In genomic region chr4:22910200-22910599, GRCh38 we compare ENCODE assay signal across 33 cellular contexts.
"Had no signal": no experiment of that assay in that cellular context is flagged by ENCODE, and none has a peak within 500 bp of the region (broad histone marks: within the 10 kb centered on the region; RNA-seq: fewer than 3 reads in every experiment).

No MANE protein-coding gene starts in this region.

- H3K4me3 ChIP-seq: K562, Peyer's patch, SJSA1 had no signal

- H3K4me1 Mint-ChIP-seq: activated B cell treated with CpG ODN at 0.5 μM for 24 hours; activated CD4-positive, alpha-beta memory T cell treated with anti-CD3 and anti-CD28 coated beads, Interleukin-2, amount 10 ng/mL, durations not matched to agents 7 days and 5 days; activated CD8-positive, alpha-beta memory T cell treated with anti-CD3 and anti-CD28 coated beads, Interleukin-2, amount 10 ng/mL, durations not matched to agents 7 days and 5 days; activated naive CD4-positive, alpha-beta T cell treated with anti-CD3 and anti-CD28 coated beads, Interleukin-2, amount 10 ng/mL, durations not matched to agents 7 days and 5 days; activated naive CD8-positive, alpha-beta T cell treated with anti-CD3 and anti-CD28 coated beads, Interleukin-2, amount 50 U/mL, for 24 hours; brain had no signal

- H3K36me3 Mint-ChIP-seq: activated CD8-positive, alpha-beta memory T cell treated with anti-CD3 and anti-CD28 coated beads, Interleukin-2, amount 10 ng/mL, durations not matched to agents 7 days and 5 days; activated naive CD4-positive, alpha-beta T cell treated with anti-CD3 and anti-CD28 coated beads, Interleukin-2, amount 10 ng/mL, durations not matched to agents 7 days and 5 days; activated naive CD8-positive, alpha-beta T cell; brain had no signal

- H3K27me3 ChIP-seq: Peyer's patch, SJSA1 had no signal

- H3K4me1 ChIP-seq: Peyer's patch, SJSA1 had no signal

- H3K4me3 Mint-ChIP-seq: activated B cell treated with CpG ODN at 0.5 μM for 24 hours; activated CD4-positive, alpha-beta memory T cell treated with anti-CD3 and anti-CD28 coated beads, Interleukin-2, amount 10 ng/mL, durations not matched to agents 7 days and 5 days; activated CD8-positive, alpha-beta memory T cell treated with anti-CD3 and anti-CD28 coated beads, Interleukin-2, amount 10 ng/mL, durations not matched to agents 7 days and 5 days; activated naive CD4-positive, alpha-beta T cell treated with anti-CD3 and anti-CD28 coated beads, Interleukin-2, amount 10 ng/mL, durations not matched to agents 7 days and 5 days; activated naive CD8-positive, alpha-beta T cell; activated naive CD8-positive, alpha-beta T cell treated with anti-CD3 and anti-CD28 coated beads, Interleukin-2, amount 50 U/mL, for 24 hours; brain; T-helper 1 cell treated with Interleukin-12 subunit alpha and Interleukin-12 subunit beta and Interleukin-4 antibody, amounts not matched to agents 30 μg/mL and 1 μg/mL, for 36 hours; T-helper 2 cell treated with Interferon-gamma antibody and Interleukin-4, amounts not matched to agents 5 μg/mL and 100 μg/mL, for 36 hours had no signal

- H3K27me3 Mint-ChIP-seq: activated B cell treated with CpG ODN at 0.5 μM for 24 hours; activated CD4-positive, alpha-beta memory T cell treated with anti-CD3 and anti-CD28 coated beads, Interleukin-2, amount 10 ng/mL, durations not matched to agents 7 days and 5 days; activated CD8-positive, alpha-beta memory T cell treated with anti-CD3 and anti-CD28 coated beads, Interleukin-2, amount 10 ng/mL, durations not matched to agents 7 days and 5 days; activated naive CD4-positive, alpha-beta T cell treated with anti-CD3 and anti-CD28 coated beads, Interleukin-2, amount 10 ng/mL, durations not matched to agents 7 days and 5 days; activated naive CD8-positive, alpha-beta T cell treated with anti-CD3 and anti-CD28 coated beads, Interleukin-2, amount 50 U/mL, for 24 hours; brain had no signal

- ATAC-seq: activated CD8-positive, alpha-beta memory T cell treated with anti-CD3 and anti-CD28 coated beads, Interleukin-2, amount 10 ng/mL, durations not matched to agents 7 days and 5 days; activated naive CD8-positive, alpha-beta T cell treated with anti-CD3 and anti-CD28 coated beads, Interleukin-2, amount 50 U/mL, for 24 hours; K562; PC-3 had no signal

- H3K27ac Mint-ChIP-seq: activated B cell treated with CpG ODN at 0.5 μM for 24 hours; activated CD4-positive, alpha-beta memory T cell treated with anti-CD3 and anti-CD28 coated beads, Interleukin-2, amount 10 ng/mL, durations not matched to agents 7 days and 5 days; activated CD8-positive, alpha-beta memory T cell treated with anti-CD3 and anti-CD28 coated beads, Interleukin-2, amount 10 ng/mL, durations not matched to agents 7 days and 5 days; activated naive CD4-positive, alpha-beta T cell treated with anti-CD3 and anti-CD28 coated beads, Interleukin-2, amount 10 ng/mL, durations not matched to agents 7 days and 5 days; activated naive CD8-positive, alpha-beta T cell; activated naive CD8-positive, alpha-beta T cell treated with anti-CD3 and anti-CD28 coated beads, Interleukin-2, amount 50 U/mL, for 24 hours; brain; T-helper 1 cell treated with Interleukin-12 subunit alpha and Interleukin-12 subunit beta and Interleukin-4 antibody, amounts not matched to agents 30 μg/mL and 1 μg/mL, for 36 hours; T-helper 2 cell treated with Interferon-gamma antibody and Interleukin-4, amounts not matched to agents 5 μg/mL and 100 μg/mL, for 36 hours had no signal

- DNase-seq: activated B cell treated with CpG ODN at 0.5 μM for 24 hours; activated CD4-positive, alpha-beta memory T cell treated with anti-CD3 and anti-CD28 coated beads, Interleukin-2, amount 10 ng/mL, durations not matched to agents 7 days and 5 days; activated CD4-positive, alpha-beta T cell treated with anti-CD3 and anti-CD28 coated beads for 1 hour; activated CD4-positive, alpha-beta T cell treated with anti-CD3 and anti-CD28 coated beads for 48 hours; activated CD8-positive, alpha-beta memory T cell treated with anti-CD3 and anti-CD28 coated beads for 24 hours; activated CD8-positive, alpha-beta memory T cell treated with anti-CD3 and anti-CD28 coated beads, Interleukin-2, amount 10 ng/mL, durations not matched to agents 7 days and 5 days; activated CD8-positive, alpha-beta memory T cell treated with anti-CD3 and anti-CD28 coated beads, Interleukin-2, amount 50 U/mL, for 48 hours; activated effector memory CD4-positive, alpha-beta T cell treated with Interleukin-2 at 50 U/mL for 16 hours; activated naive CD4-positive, alpha-beta T cell treated with anti-CD3 and anti-CD28 coated beads, Interleukin-2, amount 10 ng/mL, durations not matched to agents 7 days and 5 days; activated naive CD8-positive, alpha-beta T cell treated with anti-CD3 and anti-CD28 coated beads, Interleukin-2, amount 50 U/mL, for 24 hours; activated T-cell treated with anti-CD3 and anti-CD28 coated beads, Interleukin-2, amount 50 U/mL, for 48 hours; anterior cingulate cortex; caudate nucleus; cerebellar nuclear complex; NCI-H1092 treated with DMSO at 0.1 percent for 48 hours; NCI-H1417; NCI-H187 treated with DMSO at 0.1 percent for 48 hours; NCI-H2081; NCI-H226; NCI-H446 treated with DMSO at 0.1 percent for 48 hours; NCI-H524 treated with DMSO at 0.1 percent for 48 hours; PC-3; Peyer's patch; RPMI8226; SHP77 treated with DMSO at 0.1 percent for 48 hours; SK-N-SH had no signal

- H3K9me3 ChIP-seq: Peyer's patch, SJSA1, SK-N-SH had no signal

- H3K9me3 Mint-ChIP-seq: activated B cell treated with CpG ODN at 0.5 μM for 24 hours; activated naive CD4-positive, alpha-beta T cell treated with anti-CD3 and anti-CD28 coated beads, Interleukin-2, amount 10 ng/mL, durations not matched to agents 7 days and 5 days; T-helper 1 cell treated with Interleukin-12 subunit alpha and Interleukin-12 subunit beta and Interleukin-4 antibody, amounts not matched to agents 30 μg/mL and 1 μg/mL, for 36 hours had no signal

- H3K27ac ChIP-seq: Peyer's patch, SJSA1, VCaP had no signal

- H3K36me3 ChIP-seq: Peyer's patch, SJSA1 had no signal
